23 cellular contexts compared by ENCODE assay signal in genomic region chr1:184194251-184194650, GRCh38.
"Had no signal": no experiment of that assay in that cellular context is flagged by ENCODE, and none has a peak within 500 bp of the region (broad histone marks: within the 10 kb centered on the region; RNA-seq: fewer than 3 reads in every experiment).

No MANE protein-coding gene starts in this region.

- H3K9me3 ChIP-seq: gastroesophageal sphincter, heart left ventricle, left lung, neutrophil, pancreas, right lobe of liver, suprapubic skin, transverse colon, upper lobe of right lung, uterus had no signal

- DNase-seq: cortex of kidney; effector memory CD8-positive, alpha-beta T cell; foreskin keratinocyte; heart left ventricle; kidney; left cardiac atrium; left lung; mesendoderm; naive thymus-derived CD8-positive, alpha-beta T cell; pancreas; right lobe of liver; small intestine; stimulated activated CD4-positive, alpha-beta T cell treated with anti-CD3 and anti-CD28 coated beads, Interleukin-15, amount 100 ng/mL, for 24 hours; stimulated activated CD4-positive, alpha-beta T cell treated with anti-CD3 and anti-CD28 coated beads, Interleukin-2, amount 100 ng/mL, for 48 hours; stimulated activated naive CD4-positive, alpha-beta T cell; stimulated activated naive CD8-positive, alpha-beta T cell treated with anti-CD3 and anti-CD28 coated beads, Interleukin-15, amount 100 ng/mL, for 72 hours; transverse colon; upper lobe of right lung; uterus had no signal

- H3K9me3 Mint-ChIP-seq: effector memory CD8-positive, alpha-beta T cell; naive thymus-derived CD8-positive, alpha-beta T cell; stimulated activated naive CD8-positive, alpha-beta T cell treated with anti-CD3 and anti-CD28 coated beads, Interleukin-15, amount 100 ng/mL, for 72 hours had no signal

- H3K4me3 ChIP-seq: gastroesophageal sphincter, heart left ventricle, hepatocyte, left lung, pancreas, right lobe of liver, suprapubic skin, transverse colon, upper lobe of right lung, uterus had no signal

- H3K36me3 ChIP-seq: gastroesophageal sphincter, heart left ventricle, left lung, neutrophil, pancreas, right lobe of liver, suprapubic skin, transverse colon, upper lobe of right lung, uterus had no signal

- H3K4me3 Mint-ChIP-seq: effector memory CD8-positive, alpha-beta T cell; naive thymus-derived CD8-positive, alpha-beta T cell; stimulated activated naive CD8-positive, alpha-beta T cell treated with anti-CD3 and anti-CD28 coated beads, Interleukin-15, amount 100 ng/mL, for 72 hours had no signal

- H3K4me2 ChIP-seq: hepatocyte had no signal

- H3K27ac Mint-ChIP-seq: effector memory CD8-positive, alpha-beta T cell; naive thymus-derived CD8-positive, alpha-beta T cell; stimulated activated naive CD8-positive, alpha-beta T cell treated with anti-CD3 and anti-CD28 coated beads, Interleukin-15, amount 100 ng/mL, for 72 hours had no signal

- ATAC-seq: effector memory CD8-positive, alpha-beta T cell; foreskin keratinocyte; gastroesophageal sphincter; left lung; naive thymus-derived CD8-positive, alpha-beta T cell; pancreas; right lobe of liver; stimulated activated naive CD8-positive, alpha-beta T cell treated with anti-CD3 and anti-CD28 coated beads, Interleukin-15, amount 100 ng/mL, for 72 hours; upper lobe of right lung had no signal

- H3K36me3 Mint-ChIP-seq: naive thymus-derived CD8-positive, alpha-beta T cell had no signal

- H3K79me2 ChIP-seq: hepatocyte had no signal

- H3K4me1 ChIP-seq: foreskin keratinocyte, left lung, pancreas, right lobe of liver, upper lobe of right lung, uterus had no signal

- H2AFZ ChIP-seq: hepatocyte had no signal

- H3K4me1 Mint-ChIP-seq: naive thymus-derived CD8-positive, alpha-beta T cell; stimulated activated naive CD8-positive, alpha-beta T cell treated with anti-CD3 and anti-CD28 coated beads, Interleukin-15, amount 100 ng/mL, for 72 hours had no signal

- H3K27ac ChIP-seq: foreskin keratinocyte, gastroesophageal sphincter, hepatocyte, left lung, neutrophil, pancreas, right lobe of liver, suprapubic skin, transverse colon, upper lobe of right lung, uterus had no signal

- H3K27me3 ChIP-seq: gastroesophageal sphincter, heart left ventricle, left lung, pancreas, right lobe of liver, suprapubic skin, transverse colon, upper lobe of right lung, uterus had no signal
